1 cellular context compared by ENCODE assay signal in the genomic region with DNA sequence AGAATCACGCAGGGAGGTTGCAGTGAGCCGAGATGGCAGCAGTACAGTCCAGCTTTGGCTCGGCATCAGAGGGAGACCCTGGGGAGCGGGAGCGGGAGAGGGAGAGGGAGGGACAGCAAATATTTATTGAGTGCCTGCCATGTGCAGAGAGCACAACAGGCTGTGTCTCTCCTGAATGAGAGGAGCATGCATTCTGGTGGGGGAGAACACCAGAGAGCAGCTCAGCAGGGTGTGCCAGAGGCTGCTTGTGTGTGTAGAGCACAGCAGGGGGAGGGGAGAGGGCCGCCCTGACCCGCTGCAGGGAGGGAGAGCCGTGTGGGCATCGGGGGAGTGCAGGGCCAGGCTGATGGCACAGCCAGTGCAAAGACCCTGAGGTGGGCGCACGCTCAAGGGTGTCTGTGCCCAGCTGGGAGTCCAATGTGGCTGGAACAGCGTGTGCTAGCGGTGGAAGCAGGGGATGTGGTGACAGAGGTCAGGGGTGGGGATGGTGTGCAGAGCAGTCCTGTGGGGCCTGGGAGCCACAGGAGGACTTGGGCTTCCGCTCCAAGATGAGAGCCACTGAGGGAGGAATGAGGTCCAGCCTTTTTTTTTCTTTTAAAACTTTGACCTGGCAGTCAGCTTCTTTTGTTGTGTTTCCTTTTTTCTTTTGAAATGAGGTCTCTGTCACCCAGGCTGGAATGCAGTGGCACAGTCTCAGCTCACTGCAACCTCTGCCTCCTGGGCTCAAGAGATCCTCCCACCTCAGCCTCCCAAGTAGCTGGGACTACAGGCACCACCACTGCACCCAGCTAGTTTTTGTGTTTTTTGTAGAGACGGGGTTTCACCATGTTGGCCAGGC.
TF ChIP-seq lines count a peak whose summit lies in the region.

No MANE protein-coding gene starts in this region.

TF ChIP-seq in K562, 482 proteins besides CTCF, POLR2A, EP300 and RAD21 (continued from another document and continues in another):
- TF ChIP-seq, protein P1, sequence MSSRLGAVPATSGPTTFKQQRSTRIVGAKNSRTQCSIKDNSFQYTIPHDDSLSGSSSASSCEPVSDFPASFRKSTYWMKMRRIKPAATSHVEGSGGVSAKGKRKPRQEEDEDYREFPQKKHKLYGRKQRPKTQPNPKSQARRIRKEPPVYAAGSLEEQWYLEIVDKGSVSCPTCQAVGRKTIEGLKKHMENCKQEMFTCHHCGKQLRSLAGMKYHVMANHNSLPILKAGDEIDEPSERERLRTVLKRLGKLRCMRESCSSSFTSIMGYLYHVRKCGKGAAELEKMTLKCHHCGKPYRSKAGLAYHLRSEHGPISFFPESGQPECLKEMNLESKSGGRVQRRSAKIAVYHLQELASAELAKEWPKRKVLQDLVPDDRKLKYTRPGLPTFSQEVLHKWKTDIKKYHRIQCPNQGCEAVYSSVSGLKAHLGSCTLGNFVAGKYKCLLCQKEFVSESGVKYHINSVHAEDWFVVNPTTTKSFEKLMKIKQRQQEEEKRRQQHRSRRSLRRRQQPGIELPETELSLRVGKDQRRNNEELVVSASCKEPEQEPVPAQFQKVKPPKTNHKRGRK (tag; IDR thresholded peaks at IDR 0.05): no peak
- no peak for TF ChIP-seq PCBP1 (IDR thresholded peaks at IDR 0.05; ENCODE audit: low read depth, low read length, poor library complexity, severe bottlenecking)
- TF ChIP-seq, protein P2, sequence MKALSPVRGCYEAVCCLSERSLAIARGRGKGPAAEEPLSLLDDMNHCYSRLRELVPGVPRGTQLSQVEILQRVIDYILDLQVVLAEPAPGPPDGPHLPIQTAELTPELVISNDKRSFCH (CRISPR knock-in tag; IDR thresholded peaks at IDR 0.05): no peak
- TF ChIP-seq, protein P2 (tag; IDR thresholded peaks at IDR 0.05): no peak
- no peak for TF ChIP-seq BACH1 (tag; IDR thresholded peaks at IDR 0.05)
- TF ChIP-seq, protein P3, sequence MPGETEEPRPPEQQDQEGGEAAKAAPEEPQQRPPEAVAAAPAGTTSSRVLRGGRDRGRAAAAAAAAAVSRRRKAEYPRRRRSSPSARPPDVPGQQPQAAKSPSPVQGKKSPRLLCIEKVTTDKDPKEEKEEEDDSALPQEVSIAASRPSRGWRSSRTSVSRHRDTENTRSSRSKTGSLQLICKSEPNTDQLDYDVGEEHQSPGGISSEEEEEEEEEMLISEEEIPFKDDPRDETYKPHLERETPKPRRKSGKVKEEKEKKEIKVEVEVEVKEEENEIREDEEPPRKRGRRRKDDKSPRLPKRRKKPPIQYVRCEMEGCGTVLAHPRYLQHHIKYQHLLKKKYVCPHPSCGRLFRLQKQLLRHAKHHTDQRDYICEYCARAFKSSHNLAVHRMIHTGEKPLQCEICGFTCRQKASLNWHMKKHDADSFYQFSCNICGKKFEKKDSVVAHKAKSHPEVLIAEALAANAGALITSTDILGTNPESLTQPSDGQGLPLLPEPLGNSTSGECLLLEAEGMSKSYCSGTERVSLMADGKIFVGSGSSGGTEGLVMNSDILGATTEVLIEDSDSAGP (CRISPR knock-in tag; IDR thresholded peaks at IDR 0.05): 0 out of 2 replicates have a peak, but pooled peaks have one; percentile 33
- TF ChIP-seq JUN (IDR thresholded peaks at IDR 0.05; ENCODE audit: borderline replicate concordance, low read depth, low read length): no peak
- TF ChIP-seq JUN (CRISPR knock-in tag; IDR thresholded peaks at IDR 0.05; ENCODE audit: borderline replicate concordance): no peak
- no peak for TF ChIP-seq TBL1XR1 (IDR thresholded peaks at IDR 0.05; ENCODE audit: low read length in 2 of 2)
- no peak for TF ChIP-seq JUNB (CRISPR knock-in tag; conservative IDR thresholded peaks at IDR 0.05)
- TF ChIP-seq, protein P4, sequence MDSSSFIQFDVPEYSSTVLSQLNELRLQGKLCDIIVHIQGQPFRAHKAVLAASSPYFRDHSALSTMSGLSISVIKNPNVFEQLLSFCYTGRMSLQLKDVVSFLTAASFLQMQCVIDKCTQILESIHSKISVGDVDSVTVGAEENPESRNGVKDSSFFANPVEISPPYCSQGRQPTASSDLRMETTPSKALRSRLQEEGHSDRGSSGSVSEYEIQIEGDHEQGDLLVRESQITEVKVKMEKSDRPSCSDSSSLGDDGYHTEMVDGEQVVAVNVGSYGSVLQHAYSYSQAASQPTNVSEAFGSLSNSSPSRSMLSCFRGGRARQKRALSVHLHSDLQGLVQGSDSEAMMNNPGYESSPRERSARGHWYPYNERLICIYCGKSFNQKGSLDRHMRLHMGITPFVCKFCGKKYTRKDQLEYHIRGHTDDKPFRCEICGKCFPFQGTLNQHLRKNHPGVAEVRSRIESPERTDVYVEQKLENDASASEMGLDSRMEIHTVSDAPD (CRISPR knock-in tag; IDR thresholded peaks at IDR 0.05): no peak
- TF ChIP-seq ZKSCAN1 (IDR thresholded peaks at IDR 0.05; ENCODE audit: low read depth, low read length): no peak
- TF ChIP-seq ZC3H4 (CRISPR knock-in tag; IDR thresholded peaks at IDR 0.05; ENCODE audit: borderline replicate concordance): peak; percentile 96
- TF ChIP-seq EP400 (IDR thresholded peaks at IDR 0.05): no peak
- TF ChIP-seq, protein P5, sequence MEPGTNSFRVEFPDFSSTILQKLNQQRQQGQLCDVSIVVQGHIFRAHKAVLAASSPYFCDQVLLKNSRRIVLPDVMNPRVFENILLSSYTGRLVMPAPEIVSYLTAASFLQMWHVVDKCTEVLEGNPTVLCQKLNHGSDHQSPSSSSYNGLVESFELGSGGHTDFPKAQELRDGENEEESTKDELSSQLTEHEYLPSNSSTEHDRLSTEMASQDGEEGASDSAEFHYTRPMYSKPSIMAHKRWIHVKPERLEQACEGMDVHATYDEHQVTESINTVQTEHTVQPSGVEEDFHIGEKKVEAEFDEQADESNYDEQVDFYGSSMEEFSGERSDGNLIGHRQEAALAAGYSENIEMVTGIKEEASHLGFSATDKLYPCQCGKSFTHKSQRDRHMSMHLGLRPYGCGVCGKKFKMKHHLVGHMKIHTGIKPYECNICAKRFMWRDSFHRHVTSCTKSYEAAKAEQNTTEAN (CRISPR knock-in tag; IDR thresholded peaks at IDR 0.05): no peak
- no peak for TF ChIP-seq HIVEP1 (CRISPR knock-in tag; IDR thresholded peaks at IDR 0.05)
- TF ChIP-seq HDAC3 (IDR thresholded peaks at IDR 0.05; ENCODE audit: borderline replicate concordance, partially characterized antibody): no peak
- TF ChIP-seq PHB (CRISPR knock-in tag; IDR thresholded peaks at IDR 0.05): no peak
- TF ChIP-seq ZNF140 (CRISPR knock-in tag; IDR thresholded peaks at IDR 0.05): no peak
- no peak for TF ChIP-seq BCOR (IDR thresholded peaks at IDR 0.05)
- TF ChIP-seq, protein P6, sequence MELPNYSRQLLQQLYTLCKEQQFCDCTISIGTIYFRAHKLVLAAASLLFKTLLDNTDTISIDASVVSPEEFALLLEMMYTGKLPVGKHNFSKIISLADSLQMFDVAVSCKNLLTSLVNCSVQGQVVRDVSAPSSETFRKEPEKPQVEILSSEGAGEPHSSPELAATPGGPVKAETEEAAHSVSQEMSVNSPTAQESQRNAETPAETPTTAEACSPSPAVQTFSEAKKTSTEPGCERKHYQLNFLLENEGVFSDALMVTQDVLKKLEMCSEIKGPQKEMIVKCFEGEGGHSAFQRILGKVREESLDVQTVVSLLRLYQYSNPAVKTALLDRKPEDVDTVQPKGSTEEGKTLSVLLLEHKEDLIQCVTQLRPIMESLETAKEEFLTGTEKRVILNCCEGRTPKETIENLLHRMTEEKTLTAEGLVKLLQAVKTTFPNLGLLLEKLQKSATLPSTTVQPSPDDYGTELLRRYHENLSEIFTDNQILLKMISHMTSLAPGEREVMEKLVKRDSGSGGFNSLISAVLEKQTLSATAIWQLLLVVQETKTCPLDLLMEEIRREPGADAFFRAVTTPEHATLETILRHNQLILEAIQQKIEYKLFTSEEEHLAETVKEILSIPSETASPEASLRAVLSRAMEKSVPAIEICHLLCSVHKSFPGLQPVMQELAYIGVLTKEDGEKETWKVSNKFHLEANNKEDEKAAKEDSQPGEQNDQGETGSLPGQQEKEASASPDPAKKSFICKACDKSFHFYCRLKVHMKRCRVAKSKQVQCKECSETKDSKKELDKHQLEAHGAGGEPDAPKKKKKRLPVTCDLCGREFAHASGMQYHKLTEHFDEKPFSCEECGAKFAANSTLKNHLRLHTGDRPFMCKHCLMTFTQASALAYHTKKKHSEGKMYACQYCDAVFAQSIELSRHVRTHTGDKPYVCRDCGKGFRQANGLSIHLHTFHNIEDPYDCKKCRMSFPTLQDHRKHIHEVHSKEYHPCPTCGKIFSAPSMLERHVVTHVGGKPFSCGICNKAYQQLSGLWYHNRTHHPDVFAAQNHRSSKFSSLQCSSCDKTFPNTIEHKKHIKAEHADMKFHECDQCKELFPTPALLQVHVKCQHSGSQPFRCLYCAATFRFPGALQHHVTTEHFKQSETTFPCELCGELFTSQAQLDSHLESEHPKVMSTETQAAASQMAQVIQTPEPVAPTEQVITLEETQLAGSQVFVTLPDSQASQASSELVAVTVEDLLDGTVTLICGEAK (IDR thresholded peaks at IDR 0.05): no peak
- TF ChIP-seq, protein P6 (CRISPR knock-in tag; IDR thresholded peaks at IDR 0.05): no peak
- TF ChIP-seq ARID2 (IDR thresholded peaks at IDR 0.05): no peak
- TF ChIP-seq, protein P7, sequence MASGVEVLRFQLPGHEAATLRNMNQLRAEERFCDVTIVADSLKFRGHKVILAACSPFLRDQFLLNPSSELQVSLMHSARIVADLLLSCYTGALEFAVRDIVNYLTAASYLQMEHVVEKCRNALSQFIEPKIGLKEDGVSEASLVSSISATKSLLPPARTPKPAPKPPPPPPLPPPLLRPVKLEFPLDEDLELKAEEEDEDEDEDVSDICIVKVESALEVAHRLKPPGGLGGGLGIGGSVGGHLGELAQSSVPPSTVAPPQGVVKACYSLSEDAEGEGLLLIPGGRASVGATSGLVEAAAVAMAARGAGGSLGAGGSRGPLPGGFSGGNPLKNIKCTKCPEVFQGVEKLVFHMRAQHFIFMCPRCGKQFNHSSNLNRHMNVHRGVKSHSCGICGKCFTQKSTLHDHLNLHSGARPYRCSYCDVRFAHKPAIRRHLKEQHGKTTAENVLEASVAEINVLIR (CRISPR knock-in tag; IDR thresholded peaks at IDR 0.05): no peak
- peak; percentile 72; the same call in 1 of the 2 replicates for TF ChIP-seq MED1 (CRISPR knock-in tag; IDR thresholded peaks at IDR 0.05; ENCODE audit: borderline replicate concordance)
- no peak for TF ChIP-seq TCF3 (CRISPR knock-in tag; IDR thresholded peaks at IDR 0.05)
- TF ChIP-seq, protein P8, sequence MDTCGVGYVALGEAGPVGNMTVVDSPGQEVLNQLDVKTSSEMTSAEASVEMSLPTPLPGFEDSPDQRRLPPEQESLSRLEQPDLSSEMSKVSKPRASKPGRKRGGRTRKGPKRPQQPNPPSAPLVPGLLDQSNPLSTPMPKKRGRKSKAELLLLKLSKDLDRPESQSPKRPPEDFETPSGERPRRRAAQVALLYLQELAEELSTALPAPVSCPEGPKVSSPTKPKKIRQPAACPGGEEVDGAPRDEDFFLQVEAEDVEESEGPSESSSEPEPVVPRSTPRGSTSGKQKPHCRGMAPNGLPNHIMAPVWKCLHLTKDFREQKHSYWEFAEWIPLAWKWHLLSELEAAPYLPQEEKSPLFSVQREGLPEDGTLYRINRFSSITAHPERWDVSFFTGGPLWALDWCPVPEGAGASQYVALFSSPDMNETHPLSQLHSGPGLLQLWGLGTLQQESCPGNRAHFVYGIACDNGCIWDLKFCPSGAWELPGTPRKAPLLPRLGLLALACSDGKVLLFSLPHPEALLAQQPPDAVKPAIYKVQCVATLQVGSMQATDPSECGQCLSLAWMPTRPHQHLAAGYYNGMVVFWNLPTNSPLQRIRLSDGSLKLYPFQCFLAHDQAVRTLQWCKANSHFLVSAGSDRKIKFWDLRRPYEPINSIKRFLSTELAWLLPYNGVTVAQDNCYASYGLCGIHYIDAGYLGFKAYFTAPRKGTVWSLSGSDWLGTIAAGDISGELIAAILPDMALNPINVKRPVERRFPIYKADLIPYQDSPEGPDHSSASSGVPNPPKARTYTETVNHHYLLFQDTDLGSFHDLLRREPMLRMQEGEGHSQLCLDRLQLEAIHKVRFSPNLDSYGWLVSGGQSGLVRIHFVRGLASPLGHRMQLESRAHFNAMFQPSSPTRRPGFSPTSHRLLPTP (IDR thresholded peaks at IDR 0.05; ENCODE audit: borderline replicate concordance, extremely low read depth, insufficient read length): no peak
- TF ChIP-seq FOXA3 (CRISPR knock-in tag; conservative IDR thresholded peaks at IDR 0.05 in 1 of 2, IDR thresholded peaks at IDR 0.05 in 1 of 2): no peak
- no peak for TF ChIP-seq PML (IDR thresholded peaks at IDR 0.05; ENCODE audit: low read length)
- TF ChIP-seq, protein P9, sequence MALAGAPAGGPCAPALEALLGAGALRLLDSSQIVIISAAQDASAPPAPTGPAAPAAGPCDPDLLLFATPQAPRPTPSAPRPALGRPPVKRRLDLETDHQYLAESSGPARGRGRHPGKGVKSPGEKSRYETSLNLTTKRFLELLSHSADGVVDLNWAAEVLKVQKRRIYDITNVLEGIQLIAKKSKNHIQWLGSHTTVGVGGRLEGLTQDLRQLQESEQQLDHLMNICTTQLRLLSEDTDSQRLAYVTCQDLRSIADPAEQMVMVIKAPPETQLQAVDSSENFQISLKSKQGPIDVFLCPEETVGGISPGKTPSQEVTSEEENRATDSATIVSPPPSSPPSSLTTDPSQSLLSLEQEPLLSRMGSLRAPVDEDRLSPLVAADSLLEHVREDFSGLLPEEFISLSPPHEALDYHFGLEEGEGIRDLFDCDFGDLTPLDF (CRISPR knock-in tag; IDR thresholded peaks at IDR 0.05): no peak
- no peak for TF ChIP-seq DIDO1 (tag; IDR thresholded peaks at IDR 0.05; ENCODE audit: low read depth)
- no peak for TF ChIP-seq FOXM1 (IDR thresholded peaks at IDR 0.05; ENCODE audit: low read depth)
- TF ChIP-seq FOXM1 (CRISPR knock-in tag; IDR thresholded peaks at IDR 0.05; ENCODE audit: low read depth): no peak
- TF ChIP-seq NFIC (IDR thresholded peaks at IDR 0.05): no peak
- TF ChIP-seq ZNF124 (CRISPR knock-in tag; IDR thresholded peaks at IDR 0.05): no peak
